In the genomic region with DNA sequence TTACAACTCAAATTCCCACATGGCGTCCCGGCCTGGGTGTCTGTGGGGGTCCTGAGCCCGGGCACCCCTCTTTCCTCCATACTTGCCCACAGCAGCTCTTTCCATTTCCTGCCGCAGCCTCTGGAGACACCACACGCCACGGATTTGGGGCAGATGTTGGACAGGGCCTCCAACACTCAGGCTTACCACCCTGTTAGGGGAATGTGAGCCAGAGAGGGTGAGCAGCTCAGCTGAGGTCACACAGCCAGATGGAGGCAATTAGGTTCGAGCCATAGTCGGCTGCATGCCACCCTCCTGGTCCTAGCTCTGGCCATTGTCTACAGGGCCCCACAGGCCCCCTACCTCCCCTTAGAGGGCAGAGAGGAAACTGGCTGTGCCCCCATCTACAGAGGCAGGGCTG, we compare ENCODE assay signal across 12 cellular contexts.
DNase-seq lines count a peak whose midpoint lies in the region; ATAC-seq and TF ChIP-seq lines count a peak whose summit lies in the region.
"Had no signal": no experiment of that assay in that cellular context is flagged by ENCODE, and none has a peak within 500 bp of the region (broad histone marks: within the 10 kb centered on the region; RNA-seq: fewer than 3 reads in every experiment).

No MANE protein-coding gene starts in this region.

- H3K36me3 Mint-ChIP-seq in HFFc6 (ENCODE audit: low read depth): peaks cover 27% of the 10 kb centered on the region

- DNase-seq in HFFc6: no peak
- no peak for DNase-seq in body of pancreas
- DNase-seq in left lung: no peak
- no peak for DNase-seq in foreskin melanocyte
- DNase-seq in cerebellar cortex (ENCODE audit: low spot score): no peak
- DNase-seq in cerebellar nuclear complex (lab: John Stamatoyannopoulos, UW): no peak
- no peak for DNase-seq in kidney glomerular epithelial cell (lab: John Stamatoyannopoulos, UW)
- DNase-seq: activated naive CD4-positive, alpha-beta T cell; NCI-H146; testis had no signal

- H3K4me1 ChIP-seq in body of pancreas (peaks cover 91% of the 10 kb centered on the region), left lung (peaks cover 32 to 78% of the 10 kb centered on the region in 2 donors), stomach smooth muscle (ENCODE audit: control insufficient read depth, insufficient read depth, low read length) (peaks cover 63% of the 10 kb centered on the region)

- TF ChIP-seq CTCF in HFFc6 (IDR thresholded peaks at IDR 0.05) (no peak), body of pancreas (IDR thresholded peaks at IDR 0.05) (no peak), left lung (IDR thresholded peaks at IDR 0.05) (no peak)

- H3K4me1 Mint-ChIP-seq in HFFc6 (ENCODE audit: low read depth): peaks cover 87% of the 10 kb centered on the region

- H3K27me3 ChIP-seq in body of pancreas: no peaks in the 10 kb centered on the region
- H3K27me3 ChIP-seq in left lung: no peaks in the 10 kb centered on the region
- no peaks in the 10 kb centered on the region for H3K27me3 ChIP-seq in stomach smooth muscle (ENCODE audit: control insufficient read depth in 1 of 2, insufficient read depth in 2 of 2, low read length in 2 of 2)
- H3K27me3 ChIP-seq: neutrophil, testis had no signal

- H3K27ac Mint-ChIP-seq in HFFc6: peak overlapping the region; percentile 90

- H3K9me3 Mint-ChIP-seq in HFFc6: no peaks in the 10 kb centered on the region

- H3K9me3 ChIP-seq in body of pancreas (no peaks in the 10 kb centered on the region), left lung (no peaks in the 10 kb centered on the region), stomach smooth muscle (ENCODE audit: control insufficient read depth in 2 of 2, low read length in 2 of 2) (no peaks in the 10 kb centered on the region)
- H3K9me3 ChIP-seq: neutrophil, testis had no signal

- peak overlapping the region; percentile 73 for H3K4me3 Mint-ChIP-seq in HFFc6

- H3K36me3 ChIP-seq in body of pancreas (replicated peaks in 1 of 2; ENCODE audit: insufficient read depth in 1 of 2, low read depth in 2 of 2) (no peaks in the 10 kb centered on the region), left lung (peaks cover 0 to 43% of the 10 kb centered on the region in 2 donors), stomach smooth muscle (ENCODE audit: control insufficient read depth in 2 of 2, insufficient read depth in 2 of 2, low read length in 2 of 2) (no peaks in the 10 kb centered on the region)
- H3K36me3 ChIP-seq: neutrophil had no signal

- H3K4me3 ChIP-seq in body of pancreas (no peak overlapping the region), left lung (no peak overlapping the region), stomach smooth muscle (ENCODE audit: low read length in 2 of 2) (no peak overlapping the region)
- H3K4me3 ChIP-seq: testis had no signal

- H3K27me3 Mint-ChIP-seq in HFFc6 (ENCODE audit: insufficient read depth): peaks cover 3% of the 10 kb centered on the region

- no peak for TF ChIP-seq POLR2A in body of pancreas (IDR thresholded peaks at IDR 0.05)

- H3K9ac ChIP-seq in stomach smooth muscle (ENCODE audit: low read length in 2 of 2): no peak overlapping the region

- intact Hi-C loops in body of pancreas (cut with DNase I) (no loop called here), left lung (cut with DNase I) (no loop called here)

- WGBS in body of pancreas, 2 donors: 83 to 94% methylated on average over 7 of the region's 8 CpGs

- ATAC-seq in body of pancreas (no peak), left lung (no peak)

- H3K27ac ChIP-seq in body of pancreas (peak overlapping the region in 3 of 4 donors; percentile 60 to 95 (median 65)), left lung (peak overlapping the region; percentile 5 to 46), stomach smooth muscle (ENCODE audit: low read length) (peak overlapping the region; percentile 75)
- H3K27ac ChIP-seq: neutrophil had no signal
